In the genomic region with DNA sequence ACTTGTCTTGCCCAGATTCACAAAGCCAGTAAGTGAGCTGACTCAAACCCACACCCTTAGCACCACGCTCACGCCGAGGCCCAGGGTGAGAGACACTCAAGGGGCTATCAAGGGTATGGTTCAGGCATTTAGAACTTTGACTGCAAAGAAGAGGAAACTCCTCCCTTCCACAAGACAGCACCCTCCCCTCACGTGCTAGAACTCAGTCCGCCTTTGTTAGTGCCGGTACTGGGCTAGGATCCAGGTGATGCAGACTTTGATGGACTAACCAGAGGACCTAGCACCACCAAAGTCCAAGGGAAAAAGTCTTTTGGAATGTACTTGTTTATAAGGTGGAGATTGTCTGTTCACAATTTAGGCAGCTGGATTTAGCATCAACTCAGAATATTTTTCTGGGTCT, we compare ENCODE assay signal across 1 cellular context.
TF ChIP-seq lines count a peak whose summit lies in the region.

No MANE protein-coding gene starts in this region.

TF ChIP-seq in SK-N-SH treated with all-trans-retinoic acid at 6 μM for 48 hours, 23 proteins besides CTCF, POLR2A, EP300 and RAD21 (continued from another document):
- TF ChIP-seq, protein P1, sequence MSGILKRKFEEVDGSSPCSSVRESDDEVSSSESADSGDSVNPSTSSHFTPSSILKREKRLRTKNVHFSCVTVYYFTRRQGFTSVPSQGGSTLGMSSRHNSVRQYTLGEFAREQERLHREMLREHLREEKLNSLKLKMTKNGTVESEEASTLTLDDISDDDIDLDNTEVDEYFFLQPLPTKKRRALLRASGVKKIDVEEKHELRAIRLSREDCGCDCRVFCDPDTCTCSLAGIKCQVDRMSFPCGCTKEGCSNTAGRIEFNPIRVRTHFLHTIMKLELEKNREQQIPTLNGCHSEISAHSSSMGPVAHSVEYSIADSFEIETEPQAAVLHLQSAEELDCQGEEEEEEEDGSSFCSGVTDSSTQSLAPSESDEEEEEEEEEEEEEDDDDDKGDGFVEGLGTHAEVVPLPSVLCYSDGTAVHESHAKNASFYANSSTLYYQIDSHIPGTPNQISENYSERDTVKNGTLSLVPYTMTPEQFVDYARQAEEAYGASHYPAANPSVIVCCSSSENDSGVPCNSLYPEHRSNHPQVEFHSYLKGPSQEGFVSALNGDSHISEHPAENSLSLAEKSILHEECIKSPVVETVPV (CRISPR knock-in tag; IDR thresholded peaks at IDR 0.05): no peak
- TF ChIP-seq CSDC2 (CRISPR knock-in tag; IDR thresholded peaks at IDR 0.05): no peak
- no peak for TF ChIP-seq ARNTL (CRISPR knock-in tag; IDR thresholded peaks at IDR 0.05; ENCODE audit: borderline replicate concordance, low read depth)
- no peak for TF ChIP-seq PPARA (CRISPR knock-in tag; IDR thresholded peaks at IDR 0.05; ENCODE audit: borderline replicate concordance)
- TF ChIP-seq, protein P2, sequence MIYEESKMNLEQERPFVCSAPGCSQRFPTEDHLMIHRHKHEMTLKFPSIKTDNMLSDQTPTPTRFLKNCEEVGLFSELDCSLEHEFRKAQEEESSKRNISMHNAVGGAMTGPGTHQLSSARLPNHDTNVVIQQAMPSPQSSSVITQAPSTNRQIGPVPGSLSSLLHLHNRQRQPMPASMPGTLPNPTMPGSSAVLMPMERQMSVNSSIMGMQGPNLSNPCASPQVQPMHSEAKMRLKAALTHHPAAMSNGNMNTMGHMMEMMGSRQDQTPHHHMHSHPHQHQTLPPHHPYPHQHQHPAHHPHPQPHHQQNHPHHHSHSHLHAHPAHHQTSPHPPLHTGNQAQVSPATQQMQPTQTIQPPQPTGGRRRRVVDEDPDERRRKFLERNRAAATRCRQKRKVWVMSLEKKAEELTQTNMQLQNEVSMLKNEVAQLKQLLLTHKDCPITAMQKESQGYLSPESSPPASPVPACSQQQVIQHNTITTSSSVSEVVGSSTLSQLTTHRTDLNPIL (CRISPR knock-in tag; IDR thresholded peaks at IDR 0.05; ENCODE audit: low read depth): no peak
- TF ChIP-seq, protein P3, sequence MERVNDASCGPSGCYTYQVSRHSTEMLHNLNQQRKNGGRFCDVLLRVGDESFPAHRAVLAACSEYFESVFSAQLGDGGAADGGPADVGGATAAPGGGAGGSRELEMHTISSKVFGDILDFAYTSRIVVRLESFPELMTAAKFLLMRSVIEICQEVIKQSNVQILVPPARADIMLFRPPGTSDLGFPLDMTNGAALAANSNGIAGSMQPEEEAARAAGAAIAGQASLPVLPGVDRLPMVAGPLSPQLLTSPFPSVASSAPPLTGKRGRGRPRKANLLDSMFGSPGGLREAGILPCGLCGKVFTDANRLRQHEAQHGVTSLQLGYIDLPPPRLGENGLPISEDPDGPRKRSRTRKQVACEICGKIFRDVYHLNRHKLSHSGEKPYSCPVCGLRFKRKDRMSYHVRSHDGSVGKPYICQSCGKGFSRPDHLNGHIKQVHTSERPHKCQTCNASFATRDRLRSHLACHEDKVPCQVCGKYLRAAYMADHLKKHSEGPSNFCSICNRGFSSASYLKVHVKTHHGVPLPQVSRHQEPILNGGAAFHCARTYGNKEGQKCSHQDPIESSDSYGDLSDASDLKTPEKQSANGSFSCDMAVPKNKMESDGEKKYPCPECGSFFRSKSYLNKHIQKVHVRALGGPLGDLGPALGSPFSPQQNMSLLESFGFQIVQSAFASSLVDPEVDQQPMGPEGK (CRISPR knock-in tag; IDR thresholded peaks at IDR 0.05; ENCODE audit: borderline replicate concordance): no peak
- no peak for TF ChIP-seq OSR1 (CRISPR knock-in tag; IDR thresholded peaks at IDR 0.05)
- TF ChIP-seq ZC3H10 (CRISPR knock-in tag; IDR thresholded peaks at IDR 0.05): no peak
- TF ChIP-seq ZFP30 (CRISPR knock-in tag; IDR thresholded peaks at IDR 0.05): no peak
